16 cellular contexts compared by ENCODE assay signal in the genomic region with DNA sequence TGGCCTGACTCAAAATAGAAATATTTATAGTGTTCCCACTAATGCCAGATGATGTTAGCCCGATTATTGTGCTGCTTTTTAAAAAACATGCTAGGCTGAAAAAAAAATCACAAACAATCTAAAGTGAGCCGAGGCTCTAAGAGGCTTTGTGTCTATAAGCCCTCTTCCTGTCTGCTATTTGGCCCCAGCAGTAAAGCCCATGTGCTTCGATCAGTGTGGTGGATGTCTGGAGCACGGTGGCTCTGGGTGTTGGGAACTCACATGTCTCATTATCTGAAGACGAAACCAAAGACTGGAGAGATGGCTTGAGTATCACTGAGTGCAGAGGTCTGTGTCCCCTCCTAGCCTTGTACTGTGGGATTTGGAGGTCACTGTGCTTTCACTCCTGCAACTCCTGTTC.
"Had no signal": no experiment of that assay in that cellular context is flagged by ENCODE, and none has a peak within 500 bp of the region (broad histone marks: within the 10 kb centered on the region; RNA-seq: fewer than 3 reads in every experiment).

No MANE protein-coding gene starts in this region.

- H3K4me1 ChIP-seq: ascending aorta, colonic mucosa, prostate gland, thyroid gland, uterus had no signal

- H2AFZ ChIP-seq: hepatocyte had no signal

- DNase-seq: activated CD4-positive, alpha-beta T cell treated with anti-CD3 and anti-CD28 coated beads for 48 hours; activated naive CD4-positive, alpha-beta T cell treated with Interleukin-2 at 50 U/mL for 16 hours; activated naive CD8-positive, alpha-beta T cell treated with anti-CD3 and anti-CD28 coated beads, Interleukin-2, amount 50 U/mL, for 24 hours; colonic mucosa; effector CD4-positive, alpha-beta T cell; naive thymus-derived CD4-positive, alpha-beta T cell; nucleus accumbens; sigmoid colon; stimulated activated CD4-positive, alpha-beta T cell treated with anti-CD3 and anti-CD28 coated beads, Interleukin-4, amount 100 ng/mL, for 4 hours; T-helper 9 cell; thyroid gland; uterus had no signal

- H3K79me2 ChIP-seq: hepatocyte had no signal

- H3K9me3 ChIP-seq: ascending aorta, colonic mucosa, prostate gland, sigmoid colon, thyroid gland, uterus had no signal

- H3K36me3 ChIP-seq: ascending aorta, cardiac muscle cell, colonic mucosa, prostate gland, sigmoid colon, thyroid gland, uterus had no signal

- H3K27ac ChIP-seq: ascending aorta, cardiac muscle cell, colonic mucosa, hepatocyte, prostate gland, sigmoid colon, thyroid gland, uterus had no signal

- H3K27me3 ChIP-seq: ascending aorta, cardiac muscle cell, colonic mucosa, hepatocyte, sigmoid colon, thyroid gland, uterus had no signal

- H3K4me3 ChIP-seq: ascending aorta, cardiac muscle cell, colonic mucosa, hepatocyte, prostate gland, sigmoid colon, thyroid gland, uterus had no signal

- ATAC-seq: activated naive CD8-positive, alpha-beta T cell treated with anti-CD3 and anti-CD28 coated beads, Interleukin-2, amount 50 U/mL, for 24 hours had no signal
